ENCODE assay signal across 25 cellular contexts in genomic region chr1:162662013-162662412, GRCh38.
"Had no signal": no experiment of that assay in that cellular context is flagged by ENCODE, and none has a peak within 500 bp of the region (broad histone marks: within the 10 kb centered on the region; RNA-seq: fewer than 3 reads in every experiment).

No MANE protein-coding gene starts in this region.

- H3K36me3 Mint-ChIP-seq: stimulated activated effector memory CD8-positive, alpha-beta T cell treated with anti-CD3 and anti-CD28 coated beads, Interleukin-12 subunit alpha, Interleukin-12 subunit beta, amount 100 ng/mL, for 72 hours had no signal

- H3K27ac Mint-ChIP-seq: naive thymus-derived CD8-positive, alpha-beta T cell; stimulated activated effector memory CD8-positive, alpha-beta T cell treated with anti-CD3 and anti-CD28 coated beads, Interleukin-12 subunit alpha, Interleukin-12 subunit beta, amount 100 ng/mL, for 72 hours had no signal

- ATAC-seq: gastrocnemius medialis; left lobe of liver; naive thymus-derived CD8-positive, alpha-beta T cell; sciatic nerve; stimulated activated effector memory CD8-positive, alpha-beta T cell treated with anti-CD3 and anti-CD28 coated beads, Interleukin-12 subunit alpha, Interleukin-12 subunit beta, amount 100 ng/mL, for 72 hours; upper lobe of right lung had no signal

- H3K36me3 ChIP-seq: gastrocnemius medialis, prostate gland, upper lobe of right lung, uterus had no signal

- H3K9me3 Mint-ChIP-seq: naive thymus-derived CD8-positive, alpha-beta T cell; stimulated activated effector memory CD8-positive, alpha-beta T cell treated with anti-CD3 and anti-CD28 coated beads, Interleukin-12 subunit alpha, Interleukin-12 subunit beta, amount 100 ng/mL, for 72 hours had no signal

- H3K27ac ChIP-seq: dorsolateral prefrontal cortex, gastrocnemius medialis, prostate gland, right atrium auricular region, thoracic aorta, tibial nerve, upper lobe of right lung, uterus had no signal

- H3K4me1 Mint-ChIP-seq: naive thymus-derived CD8-positive, alpha-beta T cell; stimulated activated effector memory CD8-positive, alpha-beta T cell treated with anti-CD3 and anti-CD28 coated beads, Interleukin-12 subunit alpha, Interleukin-12 subunit beta, amount 100 ng/mL, for 72 hours had no signal

- FAIRE-seq: colon, kidney had no signal

- H3K4me3 ChIP-seq: dorsolateral prefrontal cortex, gastrocnemius medialis, lung, prostate gland, right atrium auricular region, thoracic aorta, tibial nerve, upper lobe of right lung, uterus had no signal

- H3K27me3 ChIP-seq: dorsolateral prefrontal cortex, gastrocnemius medialis, right atrium auricular region, tibial nerve, upper lobe of right lung, uterus had no signal

- DNase-seq: dorsolateral prefrontal cortex; effector CD4-positive, alpha-beta T cell; foreskin fibroblast; gastrocnemius medialis; head of caudate nucleus; kidney; mesenchymal stem cell; midbrain; naive thymus-derived CD8-positive, alpha-beta T cell; nephron progenitor cell; nucleus accumbens; stimulated activated CD4-positive, alpha-beta T cell treated with anti-CD3 and anti-CD28 coated beads, Interleukin-2, amount 100 ng/mL, for 24 hours; stimulated activated CD4-positive, alpha-beta T cell treated with anti-CD3 and anti-CD28 coated beads, Interleukin-4, amount 100 ng/mL, for 24 hours; stimulated activated naive CD4-positive, alpha-beta T cell treated with Interleukin-2 at 50 U/mL for 16 hours; upper lobe of right lung; uterus had no signal

- H3K4me3 Mint-ChIP-seq: naive thymus-derived CD8-positive, alpha-beta T cell; nephron progenitor cell; stimulated activated effector memory CD8-positive, alpha-beta T cell treated with anti-CD3 and anti-CD28 coated beads, Interleukin-12 subunit alpha, Interleukin-12 subunit beta, amount 100 ng/mL, for 72 hours had no signal

- H3K4me1 ChIP-seq: prostate gland, upper lobe of right lung had no signal

- H3K9me3 ChIP-seq: gastrocnemius medialis, prostate gland, right atrium auricular region, thoracic aorta, tibial nerve, upper lobe of right lung, uterus had no signal
